9 cellular contexts compared by ENCODE assay signal in the genomic region with DNA sequence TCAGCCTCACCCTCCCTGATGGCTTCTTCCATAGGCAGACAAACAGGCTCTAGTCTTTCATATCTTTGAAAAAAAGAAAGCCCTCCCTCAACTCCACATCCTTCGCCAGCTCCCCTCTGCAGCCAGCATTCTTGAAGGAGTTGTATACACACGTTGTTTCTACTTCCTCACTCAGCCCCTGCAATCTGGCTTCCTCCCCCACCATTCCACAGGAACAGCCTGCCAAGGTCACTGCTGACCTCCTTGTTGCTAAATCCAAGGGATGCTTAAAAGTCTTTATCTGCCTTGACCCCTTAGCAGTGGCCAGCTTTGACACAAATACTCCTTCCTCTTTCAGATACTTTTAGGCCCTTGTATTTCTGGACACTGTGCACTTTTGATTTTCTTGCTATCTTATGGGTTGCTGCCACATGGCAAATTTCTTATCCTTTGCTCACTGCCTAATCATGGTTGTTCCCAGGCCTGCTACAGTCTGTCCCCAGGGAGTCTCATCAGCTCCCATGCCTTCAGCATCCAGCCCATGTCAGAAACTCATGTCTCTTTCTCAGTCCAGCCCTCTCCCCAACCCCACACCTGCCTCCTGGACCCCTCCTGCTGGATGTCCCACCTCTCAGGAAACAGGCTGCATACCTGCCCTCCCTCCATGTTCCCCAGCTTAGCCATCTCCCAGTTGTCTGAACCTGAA. TPM values are rescaled to one million over a fixed set of nuclear protein-coding genes. Genes with fewer than 3 reads are reported as not detected.
DNase-seq lines count a peak whose midpoint lies in the region; ATAC-seq and TF ChIP-seq lines count a peak whose summit lies in the region.
"Had no signal": no experiment of that assay in that cellular context is flagged by ENCODE, and none has a peak within 500 bp of the region (broad histone marks: within the 10 kb centered on the region; RNA-seq: fewer than 3 reads in every experiment).

No MANE protein-coding gene starts in this region.

- H3K9me3 ChIP-seq in cardiac muscle cell (ENCODE audit: low read depth): no peaks in the 10 kb centered on the region
- H3K9me3 ChIP-seq in gastrocnemius medialis: no peaks in the 10 kb centered on the region

- CTCF ChIA-PET in activated B cell treated with CpG ODN at 0.5 μM for 24 hours (lab: Charles Lee): no interaction called here

- H3K4me2 ChIP-seq in GM23338: no peak overlapping the region

- peaks cover 18% of the 10 kb centered on the region for H3K4me1 Mint-ChIP-seq in GM23338
- H3K4me1 Mint-ChIP-seq in activated B cell treated with CpG ODN at 0.5 μM for 24 hours: peaks cover 25% of the 10 kb centered on the region

- H3K36me3 Mint-ChIP-seq in GM23338 (ENCODE audit: low read depth): peaks cover 7% of the 10 kb centered on the region
- H3K36me3 Mint-ChIP-seq in activated B cell treated with CpG ODN at 0.5 μM for 24 hours (ENCODE audit: low read depth): no peaks in the 10 kb centered on the region

- ATAC-seq in GM23338 (no peak), activated B cell treated with CpG ODN at 0.5 μM for 24 hours (ENCODE audit: low read depth) (no peak), gastrocnemius medialis (no peak), GM19351 (IDR thresholded peaks at IDR 0.05; ENCODE audit: unreplicated experiment) (no peak), HG02870 (IDR thresholded peaks at IDR 0.05; ENCODE audit: unreplicated experiment) (no peak), HG02642 (IDR thresholded peaks at IDR 0.05; ENCODE audit: poor library complexity, unreplicated experiment) (no peak)
- ATAC-seq: left colon had no signal

- peaks cover 10% of the 10 kb centered on the region; the same call in 1 of the 2 replicates for H3K9me2 ChIP-seq in GM23338 (ENCODE audit: insufficient read depth)

- no peak for DNase-seq in GM23338 (ENCODE audit: low spot score)
- DNase-seq in activated B cell treated with CpG ODN at 0.5 μM for 24 hours: no peak
- peak in 1 of 2 donors; percentile 97 for DNase-seq in cardiac muscle cell (ENCODE audit: low read depth in 1 of 2, low spot score in 1 of 2)
- DNase-seq in gastrocnemius medialis: no peak
- DNase-seq in NCI-H1105 (lab: John Stamatoyannopoulos, UW): no peak
- DNase-seq: left colon had no signal

- peaks cover 13% of the 10 kb centered on the region; the same call in 1 of the 2 replicates for H3F3A ChIP-seq in GM23338 (replicated peaks; ENCODE audit: low read depth)

- H3K4me3 ChIP-seq in GM23338: no peak overlapping the region
- no peak overlapping the region for H3K4me3 ChIP-seq in cardiac muscle cell
- no peak overlapping the region for H3K4me3 ChIP-seq in gastrocnemius medialis

- POLR2A ChIA-PET in activated B cell treated with CpG ODN at 0.5 μM for 24 hours (lab: Charles Lee): interaction anchor here (0.6 to 6.5 kb wide), 7 partner anchors 14 to 62 kb away, joined by 3 to 121 read pairs (median 4); partner anchors contain the start of genes BSDC1, HDAC1 and MARCKSL1

- H3K4me3 Mint-ChIP-seq in GM23338 (peak overlapping the region; percentile 12; the same call in 1 of the 3 replicates), activated B cell treated with CpG ODN at 0.5 μM for 24 hours (peak overlapping the region; percentile 39)

- in situ Hi-C loops in gastrocnemius medialis (cut with MboI; ENCODE audit: low sequenced_read_pairs in 4 of 4): no loop called here

- H3K36me3 ChIP-seq in GM23338 (ENCODE audit: insufficient read depth) (no peaks in the 10 kb centered on the region), cardiac muscle cell (no peaks in the 10 kb centered on the region), gastrocnemius medialis (peaks cover 0 to 8% of the 10 kb centered on the region in 2 donors)

- peaks cover 24% of the 10 kb centered on the region for H3K27me3 Mint-ChIP-seq in GM23338 (ENCODE audit: insufficient read depth, low read depth, poor library complexity)
- H3K27me3 Mint-ChIP-seq in activated B cell treated with CpG ODN at 0.5 μM for 24 hours: no peaks in the 10 kb centered on the region

- no peaks in the 10 kb centered on the region for H3K79me2 ChIP-seq in GM23338 (replicated peaks; ENCODE audit: insufficient read depth)

- no peaks in the 10 kb centered on the region; the same call in 1 of the 2 replicates for H3K4me1 ChIP-seq in GM23338 (ENCODE audit: insufficient read depth)
- peaks cover 21% of the 10 kb centered on the region for H3K4me1 ChIP-seq in cardiac muscle cell (ENCODE audit: low read depth)
- peaks cover 19 to 24% of the 10 kb centered on the region in 2 donors for H3K4me1 ChIP-seq in gastrocnemius medialis

- no peaks in the 10 kb centered on the region for H4K20me1 ChIP-seq in GM23338 (replicated peaks; ENCODE audit: insufficient read depth)

- H3K9me3 Mint-ChIP-seq in GM23338 (peaks cover 18% of the 10 kb centered on the region), activated B cell treated with CpG ODN at 0.5 μM for 24 hours (no peaks in the 10 kb centered on the region)

- TF ChIP-seq POLR2A in gastrocnemius medialis (IDR thresholded peaks at IDR 0.05): no peak

- H2AFZ ChIP-seq in GM23338: no peak overlapping the region

- no peak overlapping the region for H3K27ac ChIP-seq in GM23338 (ENCODE audit: low read depth)
- peak overlapping the region; percentile 67 for H3K27ac ChIP-seq in cardiac muscle cell
- H3K27ac ChIP-seq in gastrocnemius medialis: peak overlapping the region in 3 of 4 donors; percentile 91 to 95 (median 95)

- peaks cover 21% of the 10 kb centered on the region for H3K27me3 ChIP-seq in GM23338 (ENCODE audit: insufficient read depth)
- no peaks in the 10 kb centered on the region for H3K27me3 ChIP-seq in cardiac muscle cell
- H3K27me3 ChIP-seq in gastrocnemius medialis: no peaks in the 10 kb centered on the region

- intact Hi-C loops in activated B cell treated with CpG ODN at 0.5 μM for 24 hours (cut with micrococcal nuclease): loop anchor here (5.0 kb wide), 1 partner anchor 62 kb away; the partner anchor contains the start of gene HDAC1
- intact Hi-C loops in gastrocnemius medialis (cut with DNase I; ENCODE audit: low total_unique reads): no loop called here

- H3K27ac Mint-ChIP-seq in GM23338: 0 out of 2 replicates have a peak overlapping the region, but pooled peaks have one; percentile 2
- peak overlapping the region; percentile 13 for H3K27ac Mint-ChIP-seq in activated B cell treated with CpG ODN at 0.5 μM for 24 hours

- TF ChIP-seq CTCF in GM23338 (conservative IDR thresholded peaks at IDR 0.05; ENCODE audit: low read depth in 2 of 2) (no peak), activated B cell treated with CpG ODN at 0.5 μM for 24 hours (IDR thresholded peaks at IDR 0.05) (no peak), cardiac muscle cell (IDR thresholded peaks at IDR 0.05; ENCODE audit: low read depth, low read length) (no peak), gastrocnemius medialis (IDR thresholded peaks at IDR 0.05 in 4 of 5, conservative IDR thresholded peaks at IDR 0.05 in 1 of 5) (no peak)

RNA-seq across cellular contexts. Expression of gene FAM229A, which starts 8.3 kb away (rescaled TPM):
- 0.27 and 4.2 TPM in 2 replicates for total RNA-seq in GM23338 (2014; rRNA removed; shearing (Covaris generic))
- polyA plus RNA-seq in GM23338 (2016; fragmentation: Nextera tagmentation; extraction: Ambion mirVana) (2.1 and 3.6 TPM in 2 replicates), cardiac muscle cell (8.7 and 12.3 TPM in 2 replicates)
- total RNA-seq in activated B cell treated with CpG ODN at 0.5 μM for 24 hours (7.6 and 11.7 TPM in 2 replicates), cardiac muscle cell (8.6 and 12.0 TPM in 2 replicates), gastrocnemius medialis (10 to 100 TPM in 1 of 4 donors, 1 to 10 TPM in 2, under 1 TPM in 1; 0.81 to 13.4 (median 2.0) TPM)

RNA-seq across cellular contexts. Expression of gene TSSK3, which starts 8.3 kb away (rescaled TPM):
- not detected in 2 replicates for total RNA-seq in GM23338 (2014; rRNA removed; shearing (Covaris generic))
- 0.54 TPM in 1 of 2 replicates, not detected in the other for polyA plus RNA-seq in GM23338 (2016; fragmentation: Nextera tagmentation; extraction: Ambion mirVana)
- total RNA-seq in activated B cell treated with CpG ODN at 0.5 μM for 24 hours: 3.5 and 6.1 TPM in 2 replicates
- total RNA-seq in cardiac muscle cell: 2.3 and 8.0 TPM in 2 replicates
- 4.5 and 4.7 TPM in 2 replicates for polyA plus RNA-seq in cardiac muscle cell
- 1 to 10 TPM in 1 of 4 donors, not detected in 3; 1.8 TPM for total RNA-seq in gastrocnemius medialis

RNA-seq across cellular contexts. Expression of gene MARCKSL1, which starts 18.0 kb away (rescaled TPM):
- total RNA-seq in GM23338 (2014; rRNA removed; shearing (Covaris generic)): 266 and 329 TPM in 2 replicates
- polyA plus RNA-seq in GM23338 (2016; fragmentation: Nextera tagmentation; extraction: Ambion mirVana) (553 and 576 TPM in 2 replicates), cardiac muscle cell (435 and 587 TPM in 2 replicates)
- total RNA-seq in activated B cell treated with CpG ODN at 0.5 μM for 24 hours (132 TPM in 2 replicates), cardiac muscle cell (263 and 317 TPM in 2 replicates), gastrocnemius medialis (1 to 10 TPM in 2 of 4 donors, under 1 TPM in 2; 0.75 to 2.6 (median 1.5) TPM)

RNA-seq across cellular contexts. Expression of gene BSDC1, which starts 40.2 kb away (rescaled TPM):
- 50.7 and 55.8 TPM in 2 replicates for total RNA-seq in GM23338 (2014; rRNA removed; shearing (Covaris generic))
- polyA plus RNA-seq in GM23338 (2016; fragmentation: Nextera tagmentation; extraction: Ambion mirVana) (22.7 and 24.9 TPM in 2 replicates), cardiac muscle cell (56.2 and 56.7 TPM in 2 replicates)
- total RNA-seq in activated B cell treated with CpG ODN at 0.5 μM for 24 hours (51.8 and 72.2 TPM in 2 replicates), cardiac muscle cell (78.7 and 79.5 TPM in 2 replicates), gastrocnemius medialis (10 to 100 TPM; 53.8 to 77.8 (median 62.1) TPM)

Comparison
In these comparisons a context has a peak if more than half of its experiments do, and no peak if none do; other contexts are left out.
1. RNA of gene MARCKSL1, which starts 18.0 kb away (total RNA-seq): 266 to 329 TPM in GM23338, 263 to 317 TPM in cardiac muscle cell and 132 TPM in activated B cell treated with CpG ODN at 0.5 μM for 24 hours; 0.75 to 2.6 TPM in gastrocnemius medialis; every median in the first group is over 10 times any median in the second.